23 cellular contexts compared by ENCODE assay signal in genomic region chr4:131366724-131367123, GRCh38.
A peak's percentile ranks its signal among the peaks of the same experiment; 100 is the strongest.
DNase-seq lines count a peak whose midpoint lies in the region; FAIRE-seq and TF ChIP-seq lines count a peak whose summit lies in the region.
"Had no signal": no experiment of that assay in that cellular context is flagged by ENCODE, and none has a peak within 500 bp of the region (broad histone marks: within the 10 kb centered on the region; RNA-seq: fewer than 3 reads in every experiment).

No MANE protein-coding gene starts in this region.

- H2AFZ ChIP-seq in mesenchymal stem cell (ENCODE audit: low read depth, low read length) = no peak overlapping the region
- H2AFZ ChIP-seq in smooth muscle cell (ENCODE audit: low read depth) = peak overlapping the region; percentile 57

- H3K9me3 ChIP-seq in SK-N-MC (ENCODE audit: low read depth, low read length) = no peaks in the 10 kb centered on the region
- peaks cover 2% of the 10 kb centered on the region for H3K9me3 ChIP-seq in mesenchymal stem cell (ENCODE audit: control insufficient read depth, low read length)
- H3K9me3 ChIP-seq in smooth muscle cell (replicated peaks; ENCODE audit: low read depth) = no peaks in the 10 kb centered on the region

- H3K18ac ChIP-seq in mesenchymal stem cell (ENCODE audit: low read depth in 1 of 2, low read length in 2 of 2) = no peak overlapping the region

- H3K23ac ChIP-seq in mesenchymal stem cell (ENCODE audit: low read length in 2 of 2) = no peak overlapping the region

- H2BK5ac ChIP-seq in mesenchymal stem cell (ENCODE audit: low read depth, low read length, poor library complexity, severe bottlenecking) = no peak overlapping the region

- TF ChIP-seq CTCF in smooth muscle cell (IDR thresholded peaks at IDR 0.05; ENCODE audit: borderline replicate concordance, insufficient read depth, poor library complexity, severe bottlenecking) (no peak), GM20000 (IDR thresholded peaks at IDR 0.05; ENCODE audit: extremely low read depth, missing control alignments) (no peak)

- no peak overlapping the region for H3K14ac ChIP-seq in mesenchymal stem cell (ENCODE audit: low read length in 2 of 2)

- peak overlapping the region; percentile 37 for H3K4me2 ChIP-seq in mesenchymal stem cell (ENCODE audit: low read length, poor library complexity, severe bottlenecking)
- no peak overlapping the region for H3K4me2 ChIP-seq in smooth muscle cell

- H2BK120ac ChIP-seq in mesenchymal stem cell (ENCODE audit: low read depth, low read length) = no peak overlapping the region

- no peaks in the 10 kb centered on the region for H3K36me3 ChIP-seq in SK-N-MC (ENCODE audit: insufficient read depth, low read length)
- no peaks in the 10 kb centered on the region for H3K36me3 ChIP-seq in mesenchymal stem cell (ENCODE audit: control insufficient read depth in 1 of 2, insufficient read depth in 2 of 2, low read depth in 1 of 2, low read length in 2 of 2)
- H3K36me3 ChIP-seq in smooth muscle cell (ENCODE audit: low read depth) = no peaks in the 10 kb centered on the region

- H3K27ac ChIP-seq in SK-N-MC = 0 out of 2 replicates have a peak overlapping the region, but pooled peaks have one; percentile 6
- H3K27ac ChIP-seq in mesenchymal stem cell (ENCODE audit: low read length, poor library complexity, severe bottlenecking) = peak overlapping the region; percentile 90
- H3K27ac ChIP-seq in smooth muscle cell (ENCODE audit: low read depth) = no peak overlapping the region
- H3K27ac ChIP-seq: C4-2B had no signal

- no peaks in the 10 kb centered on the region for H4K20me1 ChIP-seq in smooth muscle cell (ENCODE audit: low read depth)

- H3K9ac ChIP-seq in SK-N-MC (ENCODE audit: insufficient read length) = peak overlapping the region; percentile 14
- H3K9ac ChIP-seq in mesenchymal stem cell (ENCODE audit: low read length) = no peak overlapping the region
- no peak overlapping the region for H3K9ac ChIP-seq in smooth muscle cell (ENCODE audit: low read depth)

- no peak overlapping the region for H2BK12ac ChIP-seq in mesenchymal stem cell (ENCODE audit: low read length in 2 of 2)

- H3K4me3 ChIP-seq in SK-N-MC (peak overlapping the region; percentile 65), mesenchymal stem cell (ENCODE audit: insufficient read depth in 1 of 2, low read depth in 1 of 2, low read length in 2 of 2) (no peak overlapping the region), smooth muscle cell (no peak overlapping the region)
- H3K4me3 ChIP-seq: GM12878 had no signal

- no peaks in the 10 kb centered on the region for H3K79me2 ChIP-seq in smooth muscle cell (ENCODE audit: low read depth)

- no peak overlapping the region for H4K91ac ChIP-seq in mesenchymal stem cell (ENCODE audit: low read length)

- no peaks in the 10 kb centered on the region for H3F3A ChIP-seq in smooth muscle cell (ENCODE audit: low read depth)

- no peak overlapping the region for H3K4ac ChIP-seq in mesenchymal stem cell (ENCODE audit: low read depth in 1 of 2, low read length in 2 of 2)

- H3K27me3 ChIP-seq in mesenchymal stem cell (ENCODE audit: control insufficient read depth in 1 of 2, insufficient read depth in 1 of 2, low read length in 2 of 2) (no peaks in the 10 kb centered on the region), smooth muscle cell (ENCODE audit: low read depth) (no peaks in the 10 kb centered on the region)

- H2BK15ac ChIP-seq in mesenchymal stem cell (ENCODE audit: low read depth, poor library complexity, severe bottlenecking) = no peak overlapping the region

- no peak for DNase-seq in GM19239 (ENCODE audit: insufficient read length, low spot score)
- DNase-seq in SK-N-MC (ENCODE audit: low read depth, low spot score) = no peak
- no peak for DNase-seq in mesenchymal stem cell
- DNase-seq in smooth muscle cell (lab: John Stamatoyannopoulos, UW; ENCODE audit: unreplicated experiment) = no peak
- no peak for DNase-seq in NCI-H1417 treated with DMSO at 0.1 percent for 48 hours (lab: John Stamatoyannopoulos, UW)
- DNase-seq in GM20000 (ENCODE audit: low spot score) = no peak
- DNase-seq in stimulated activated CD4-positive, alpha-beta T cell treated with anti-CD3 and anti-CD28 coated beads, Interleukin-2, amount 100 ng/mL, for 48 hours = no peak
- DNase-seq: CD8-positive, alpha-beta T cell; DMS 273 treated with DMSO at 0.1 percent for 48 hours; DMS79; EL; GDM1; Kasumi-1; NCI-H1105 treated with DMSO at 0.1 percent for 48 hours; NCI-H2029; NCI-H446; NCI-H524 treated with DMSO at 0.1 percent for 48 hours; NCI-H774; Right ventricle myocardium superior; RPMI8226 had no signal

- no peaks in the 10 kb centered on the region for H3K4me1 ChIP-seq in mesenchymal stem cell (ENCODE audit: control insufficient read depth, insufficient read depth, low read depth, low read length)
- H3K4me1 ChIP-seq in smooth muscle cell (ENCODE audit: low read depth) = no peaks in the 10 kb centered on the region

- WGBS in mesenchymal stem cell = 93% methylated on average over 2 of the region's 3 CpGs
- 88% methylated on average over 3 of the region's 3 CpGs for WGBS in smooth muscle cell (ENCODE audit: low lambda C conversion rate)

- no peak overlapping the region for H2AK5ac ChIP-seq in mesenchymal stem cell (ENCODE audit: low read length, severe bottlenecking)

- no peak overlapping the region for H4K8ac ChIP-seq in mesenchymal stem cell (ENCODE audit: low read length)

- FAIRE-seq in GM19239 (lab: Jason Lieb, UNC) = peak; percentile 21
- FAIRE-seq: GM12878, H54 had no signal

- no peaks in the 10 kb centered on the region for H3K79me1 ChIP-seq in mesenchymal stem cell (replicated peaks; ENCODE audit: low read length, poor library complexity, severe bottlenecking)
